26 cellular contexts compared by ENCODE assay signal in the genomic region with DNA sequence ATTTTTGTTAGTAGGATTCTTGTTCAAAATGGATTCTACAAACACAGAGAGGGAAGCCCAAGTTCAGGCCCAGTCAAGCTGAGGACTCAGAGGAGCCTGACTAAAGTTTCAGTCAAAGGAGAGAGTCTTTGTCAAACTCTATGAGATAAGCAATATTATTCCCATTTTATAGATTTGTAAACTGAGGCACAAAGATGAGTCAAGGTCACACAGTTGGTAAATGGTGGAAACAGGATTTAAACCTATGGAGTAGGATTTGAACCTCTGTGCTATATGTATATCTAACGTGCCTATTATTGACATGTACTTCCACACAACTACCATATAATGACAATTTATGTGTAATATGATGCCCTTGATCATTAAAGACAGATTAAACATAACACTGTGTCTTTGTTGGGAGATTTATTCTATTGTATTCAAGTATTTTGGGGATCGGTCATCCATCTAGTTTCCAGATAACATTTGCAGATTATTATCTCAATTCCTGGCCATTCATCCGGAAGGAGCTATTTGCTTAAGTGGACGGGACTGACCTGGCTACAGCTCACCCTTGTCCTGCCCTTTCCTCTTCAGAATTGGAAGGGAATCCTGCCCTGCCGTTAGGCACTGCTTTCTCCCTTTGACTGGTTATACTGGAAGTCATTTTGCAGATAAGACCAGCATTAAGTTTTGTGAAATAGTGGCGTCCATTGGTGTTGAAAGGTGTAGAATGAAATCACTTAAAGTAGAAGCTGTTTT.
"Had no signal": no experiment of that assay in that cellular context is flagged by ENCODE, and none has a peak within 500 bp of the region (broad histone marks: within the 10 kb centered on the region; RNA-seq: fewer than 3 reads in every experiment).

No MANE protein-coding gene starts in this region.

- H3K9me3 ChIP-seq: colonic mucosa, neutrophil, thyroid gland, upper lobe of right lung had no signal

- H3K27me3 ChIP-seq: cardiac muscle cell, colonic mucosa, neutrophil, thyroid gland, upper lobe of right lung had no signal

- ATAC-seq: activated CD4-positive, alpha-beta T cell treated with anti-CD3 and anti-CD28 coated beads for 36 hours; activated CD8-positive, alpha-beta memory T cell treated with anti-CD3 and anti-CD28 coated beads, Interleukin-2, amount 10 ng/mL, durations not matched to agents 7 days and 5 days; activated CD8-positive, alpha-beta T cell treated with anti-CD3 and anti-CD28 coated beads, Interleukin-2, amount 10 ng/mL, durations not matched to agents 7 days and 5 days; activated T-cell treated with anti-CD3 and anti-CD28 coated beads, Interleukin-2, amount 50 U/mL, for 72 hours; effector memory CD8-positive, alpha-beta T cell; sciatic nerve; stimulated activated memory B cell treated with anti-CD40 and anti-IgM and Interleukin-4, amounts not matched to agents 10 μg/mL and 1 μg/mL and 100 μg/mL, for 72 hours; stimulated activated naive CD8-positive, alpha-beta T cell treated with anti-CD3 and anti-CD28 coated beads, Interleukin-15, amount 100 ng/mL, for 72 hours; upper lobe of right lung had no signal

- DNase-seq: activated CD4-positive, alpha-beta T cell treated with anti-CD3 and anti-CD28 coated beads for 36 hours; activated CD4-positive, CD25-positive, alpha-beta regulatory T cell; activated CD8-positive, alpha-beta memory T cell treated with anti-CD3 and anti-CD28 coated beads, Interleukin-2, amount 10 ng/mL, durations not matched to agents 7 days and 5 days; activated CD8-positive, alpha-beta T cell treated with anti-CD3 and anti-CD28 coated beads, Interleukin-2, amount 10 ng/mL, durations not matched to agents 7 days and 5 days; activated naive CD4-positive, alpha-beta T cell treated with Interleukin-2 at 50 U/mL for 16 hours; activated T-cell treated with anti-CD3 and anti-CD28 coated beads, Interleukin-2, amount 50 U/mL, for 72 hours; anterior cingulate cortex; cerebellar nuclear complex; colonic mucosa; effector memory CD8-positive, alpha-beta T cell; head of caudate nucleus; hippocampal formation; kidney; naive B cell; nephron progenitor cell; stimulated activated CD4-positive, alpha-beta T cell treated with anti-CD3 and anti-CD28 coated beads, Interleukin-1b, Interleukin-23, amount 100 ng/mL, for 48 hours; stimulated activated CD4-positive, alpha-beta T cell treated with anti-CD3 and anti-CD28 coated beads, Interleukin-4, amount 100 ng/mL, for 4 hours; stimulated activated CD8-positive, alpha-beta memory T cell treated with anti-CD3 and anti-CD28 coated beads, Interleukin-4, amount 100 ng/mL, for 48 hours; stimulated activated naive CD8-positive, alpha-beta T cell treated with anti-CD3 and anti-CD28 coated beads, Interleukin-15, amount 100 ng/mL, for 72 hours; upper lobe of right lung had no signal

- H3K4me3 ChIP-seq: cardiac muscle cell, colonic mucosa, skin epidermis, thyroid gland, upper lobe of right lung had no signal

- H3K4me1 ChIP-seq: colonic mucosa, upper lobe of right lung had no signal

- H3K27ac ChIP-seq: cardiac muscle cell, colonic mucosa, neutrophil, skin epidermis, thyroid gland, upper lobe of right lung had no signal

- H3K36me3 ChIP-seq: cardiac muscle cell, colonic mucosa, neutrophil, thyroid gland, upper lobe of right lung had no signal
